ENCODE assay signal across 8 cellular contexts in genomic region chr21:44304846-44305245, GRCh38. TPM values are rescaled to one million over a fixed set of nuclear protein-coding genes. Genes with fewer than 3 reads are reported as not detected.
DNase-seq lines count a peak whose midpoint lies in the region; ATAC-seq and TF ChIP-seq lines count a peak whose summit lies in the region.

No MANE protein-coding gene starts in this region.

- WGBS in esophagus muscularis mucosa = 50% methylated on average over 2 of the region's 8 CpGs

- H3K9me3 ChIP-seq in esophagus muscularis mucosa = no peaks in the 10 kb centered on the region

- no peaks in the 10 kb centered on the region for H3K27me3 Mint-ChIP-seq in activated CD8-positive, alpha-beta T cell treated with anti-CD3 and anti-CD28 coated beads, Interleukin-2, amount 10 ng/mL, durations not matched to agents 7 days and 5 days (ENCODE audit: low read depth)

- H3K9me3 Mint-ChIP-seq in activated CD8-positive, alpha-beta T cell treated with anti-CD3 and anti-CD28 coated beads, Interleukin-2, amount 10 ng/mL, durations not matched to agents 7 days and 5 days (ENCODE audit: insufficient read depth) = no peaks in the 10 kb centered on the region

- DNase-seq in activated CD4-positive, CD25-positive, alpha-beta regulatory T cell treated with anti-CD3 and anti-CD28 coated beads, Interleukin-2, amount 50 U/mL, for 72 hours = no peak
- DNase-seq in NCI-H1694 (lab: John Stamatoyannopoulos, UW) (peak; percentile 69), esophagus muscularis mucosa (ENCODE audit: extremely low spot score) (no peak), nucleus accumbens (lab: John Stamatoyannopoulos, UW) (peak in 48 of 56 donors; percentile 21 to 82 (median 54)), NCI-H187 treated with DMSO at 0.1 percent for 48 hours (lab: John Stamatoyannopoulos, UW) (no peak)
- peak; percentile 55 for DNase-seq in activated CD8-positive, alpha-beta T cell treated with anti-CD3 and anti-CD28 coated beads, Interleukin-2, amount 10 ng/mL, durations not matched to agents 7 days and 5 days

- no peak for TF ChIP-seq POLR2A in esophagus muscularis mucosa (IDR thresholded peaks at IDR 0.05; ENCODE audit: low read depth)

- peaks cover 40% of the 10 kb centered on the region for H3K4me1 Mint-ChIP-seq in activated CD8-positive, alpha-beta T cell treated with anti-CD3 and anti-CD28 coated beads, Interleukin-2, amount 10 ng/mL, durations not matched to agents 7 days and 5 days (ENCODE audit: low read depth)

- TF ChIP-seq CTCF in esophagus muscularis mucosa (IDR thresholded peaks at IDR 0.05) = peak; percentile 32 to 59 (median 45)

- intact Hi-C loops in esophagus muscularis mucosa (cut with DNase I) = no loop called here

- H3K36me3 Mint-ChIP-seq in activated CD8-positive, alpha-beta T cell treated with anti-CD3 and anti-CD28 coated beads, Interleukin-2, amount 10 ng/mL, durations not matched to agents 7 days and 5 days (ENCODE audit: low read depth) = peaks cover 23% of the 10 kb centered on the region

- H3K27ac Mint-ChIP-seq in activated CD8-positive, alpha-beta T cell treated with anti-CD3 and anti-CD28 coated beads, Interleukin-2, amount 10 ng/mL, durations not matched to agents 7 days and 5 days = peak overlapping the region; percentile 17

- H3K36me3 ChIP-seq in esophagus muscularis mucosa = peaks cover 4 to 27% (median 25%) of the 10 kb centered on the region in 4 donors

- POLR2A ChIA-PET in activated CD8-positive, alpha-beta T cell treated with anti-CD3 and anti-CD28 coated beads, Interleukin-2, amount 10 ng/mL, durations not matched to agents 7 days and 5 days (lab: Charles Lee) = interaction anchor here (1.0 kb wide), 1 partner anchor 14 kb away, joined by 4 read pairs; no protein-coding TSS in a partner anchor

- no peak overlapping the region for H3K27ac ChIP-seq in esophagus muscularis mucosa (replicated peaks in 1 of 4)

- CTCF ChIA-PET in activated CD8-positive, alpha-beta T cell treated with anti-CD3 and anti-CD28 coated beads, Interleukin-2, amount 10 ng/mL, durations not matched to agents 7 days and 5 days (lab: Charles Lee) = interaction anchor here (1.5 kb wide), 1 partner anchor 189 kb away, joined by 3 read pairs; no protein-coding TSS in a partner anchor

- H3K4me3 ChIP-seq in esophagus muscularis mucosa = no peak overlapping the region

- H3K27me3 ChIP-seq in esophagus muscularis mucosa = no peaks in the 10 kb centered on the region

- ATAC-seq in activated CD4-positive, CD25-positive, alpha-beta regulatory T cell treated with anti-CD3 and anti-CD28 coated beads, Interleukin-2, amount 50 U/mL, for 24 hours = peak; percentile 35 to 68
- ATAC-seq in activated CD8-positive, alpha-beta T cell treated with anti-CD3 and anti-CD28 coated beads, Interleukin-2, amount 10 ng/mL, durations not matched to agents 7 days and 5 days = no peak
- ATAC-seq in HG02571 (IDR thresholded peaks at IDR 0.05; ENCODE audit: unreplicated experiment) = no peak

- H3K4me1 ChIP-seq in esophagus muscularis mucosa = peaks cover 54 to 72% (median 60%) of the 10 kb centered on the region in 4 donors

- TF ChIP-seq EP300 in esophagus muscularis mucosa (IDR thresholded peaks at IDR 0.05) = no peak

- H3K4me3 Mint-ChIP-seq in activated CD8-positive, alpha-beta T cell treated with anti-CD3 and anti-CD28 coated beads, Interleukin-2, amount 10 ng/mL, durations not matched to agents 7 days and 5 days = no peak overlapping the region

RNA-seq across cellular contexts. Expression of gene PFKL, which starts 5.0 kb away (rescaled TPM):
- total RNA-seq in activated CD8-positive, alpha-beta T cell treated with anti-CD3 and anti-CD28 coated beads, Interleukin-2, amount 10 ng/mL, durations not matched to agents 7 days and 5 days = 100 to 1,000 TPM; 191 to 199 TPM
- total RNA-seq in esophagus muscularis mucosa = 100 to 1,000 TPM in 1 of 4 donors, 10 to 100 TPM in 3; 61.5 to 109 (median 83.4) TPM

RNA-seq across cellular contexts. Expression of gene AIRE, which starts 19.2 kb away (rescaled TPM):
- total RNA-seq in activated CD8-positive, alpha-beta T cell treated with anti-CD3 and anti-CD28 coated beads, Interleukin-2, amount 10 ng/mL, durations not matched to agents 7 days and 5 days = not detected
- not detected for total RNA-seq in esophagus muscularis mucosa

RNA-seq across cellular contexts. Expression of gene CFAP410, which starts 34.3 kb away (rescaled TPM):
- total RNA-seq in activated CD8-positive, alpha-beta T cell treated with anti-CD3 and anti-CD28 coated beads, Interleukin-2, amount 10 ng/mL, durations not matched to agents 7 days and 5 days = 10 to 100 TPM; 16.8 to 17.4 TPM
- 10 to 100 TPM; 26.6 to 43.5 (median 32.3) TPM for total RNA-seq in esophagus muscularis mucosa

RNA-seq across cellular contexts. Expression of gene DNMT3L, which starts 43.1 kb away (rescaled TPM):
- total RNA-seq in activated CD8-positive, alpha-beta T cell treated with anti-CD3 and anti-CD28 coated beads, Interleukin-2, amount 10 ng/mL, durations not matched to agents 7 days and 5 days = not detected
- not detected for total RNA-seq in esophagus muscularis mucosa

RNA-seq across cellular contexts. Expression of gene TRPM2, which starts 48.6 kb away (rescaled TPM):
- total RNA-seq in activated CD8-positive, alpha-beta T cell treated with anti-CD3 and anti-CD28 coated beads, Interleukin-2, amount 10 ng/mL, durations not matched to agents 7 days and 5 days = 10 to 100 TPM; 35.6 to 40.9 TPM
- total RNA-seq in esophagus muscularis mucosa = 1 to 10 TPM; 1.6 to 3.5 (median 2.7) TPM

Comparison
In these comparisons a context has a peak if more than half of its experiments do, and no peak if none do; other contexts are left out.
1. ATAC-seq: peak in activated CD4-positive, CD25-positive, alpha-beta regulatory T cell treated with anti-CD3 and anti-CD28 coated beads, Interleukin-2, amount 50 U/mL, for 24 hours (2 of 2); none in activated CD8-positive, alpha-beta T cell treated with anti-CD3 and anti-CD28 coated beads, Interleukin-2, amount 10 ng/mL, durations not matched to agents 7 days and 5 days (single experiment) and HG02571 (single experiment).
2. DNase-seq: peak in NCI-H1694 (single experiment), activated CD8-positive, alpha-beta T cell treated with anti-CD3 and anti-CD28 coated beads, Interleukin-2, amount 10 ng/mL, durations not matched to agents 7 days and 5 days (single experiment) and nucleus accumbens (48 of 56); none in activated CD4-positive, CD25-positive, alpha-beta regulatory T cell treated with anti-CD3 and anti-CD28 coated beads, Interleukin-2, amount 50 U/mL, for 72 hours (single experiment), esophagus muscularis mucosa (single experiment) and NCI-H187 treated with DMSO at 0.1 percent for 48 hours (single experiment).